1 cellular context compared by ENCODE assay signal in the genomic region with DNA sequence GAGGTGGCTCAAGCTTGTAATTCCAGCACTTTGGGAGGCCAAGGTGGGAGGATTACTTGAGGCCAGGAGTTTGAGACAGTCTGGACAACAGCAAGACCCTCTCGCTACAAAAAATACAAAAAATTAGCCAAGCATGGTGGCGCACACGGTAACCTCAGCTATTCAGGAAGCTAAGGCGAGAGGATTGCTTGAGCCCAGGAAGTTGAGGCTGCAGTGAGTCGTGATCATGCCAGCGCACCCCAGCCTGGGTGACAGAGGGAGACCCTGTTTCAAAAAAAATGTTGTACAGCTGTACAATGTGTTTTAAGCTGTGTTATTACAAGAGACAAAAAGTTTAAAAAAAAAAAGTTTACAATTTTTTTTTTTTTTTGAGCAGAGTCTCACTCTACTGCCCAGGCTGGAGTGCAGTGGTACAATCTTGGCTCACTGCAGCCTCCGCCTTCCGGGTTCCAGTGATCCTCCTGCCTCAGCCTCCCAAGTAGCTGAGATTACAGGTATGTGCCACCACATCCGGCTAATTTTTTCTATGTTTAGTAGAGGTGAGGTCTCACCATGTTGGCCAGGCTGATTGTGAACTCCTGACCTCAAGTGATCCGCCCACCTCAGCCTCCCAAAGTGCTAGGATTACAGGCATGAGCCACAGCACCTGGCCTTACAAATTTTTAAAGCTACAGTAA.
TF ChIP-seq lines count a peak whose summit lies in the region.

No MANE protein-coding gene starts in this region.

TF ChIP-seq in HepG2, 621 proteins besides CTCF, POLR2A, EP300 and RAD21:
- TF ChIP-seq HNF4A (CRISPR knock-in tag; IDR thresholded peaks at IDR 0.05), result 0 out of 2 replicates have a peak, but pooled peaks have one; percentile 21
- TF ChIP-seq, protein P1, sequence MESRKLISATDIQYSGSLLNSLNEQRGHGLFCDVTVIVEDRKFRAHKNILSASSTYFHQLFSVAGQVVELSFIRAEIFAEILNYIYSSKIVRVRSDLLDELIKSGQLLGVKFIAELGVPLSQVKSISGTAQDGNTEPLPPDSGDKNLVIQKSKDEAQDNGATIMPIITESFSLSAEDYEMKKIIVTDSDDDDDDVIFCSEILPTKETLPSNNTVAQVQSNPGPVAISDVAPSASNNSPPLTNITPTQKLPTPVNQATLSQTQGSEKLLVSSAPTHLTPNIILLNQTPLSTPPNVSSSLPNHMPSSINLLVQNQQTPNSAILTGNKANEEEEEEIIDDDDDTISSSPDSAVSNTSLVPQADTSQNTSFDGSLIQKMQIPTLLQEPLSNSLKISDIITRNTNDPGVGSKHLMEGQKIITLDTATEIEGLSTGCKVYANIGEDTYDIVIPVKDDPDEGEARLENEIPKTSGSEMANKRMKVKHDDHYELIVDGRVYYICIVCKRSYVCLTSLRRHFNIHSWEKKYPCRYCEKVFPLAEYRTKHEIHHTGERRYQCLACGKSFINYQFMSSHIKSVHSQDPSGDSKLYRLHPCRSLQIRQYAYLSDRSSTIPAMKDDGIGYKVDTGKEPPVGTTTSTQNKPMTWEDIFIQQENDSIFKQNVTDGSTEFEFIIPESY (CRISPR knock-in tag; IDR thresholded peaks at IDR 0.05), result peak; percentile 30; the same call in 1 of the 2 replicates
- TF ChIP-seq ZMYM3 (CRISPR knock-in tag; IDR thresholded peaks at IDR 0.05), result 0 out of 2 replicates have a peak, but pooled peaks have one; percentile 10
- TF ChIP-seq, protein P2, sequence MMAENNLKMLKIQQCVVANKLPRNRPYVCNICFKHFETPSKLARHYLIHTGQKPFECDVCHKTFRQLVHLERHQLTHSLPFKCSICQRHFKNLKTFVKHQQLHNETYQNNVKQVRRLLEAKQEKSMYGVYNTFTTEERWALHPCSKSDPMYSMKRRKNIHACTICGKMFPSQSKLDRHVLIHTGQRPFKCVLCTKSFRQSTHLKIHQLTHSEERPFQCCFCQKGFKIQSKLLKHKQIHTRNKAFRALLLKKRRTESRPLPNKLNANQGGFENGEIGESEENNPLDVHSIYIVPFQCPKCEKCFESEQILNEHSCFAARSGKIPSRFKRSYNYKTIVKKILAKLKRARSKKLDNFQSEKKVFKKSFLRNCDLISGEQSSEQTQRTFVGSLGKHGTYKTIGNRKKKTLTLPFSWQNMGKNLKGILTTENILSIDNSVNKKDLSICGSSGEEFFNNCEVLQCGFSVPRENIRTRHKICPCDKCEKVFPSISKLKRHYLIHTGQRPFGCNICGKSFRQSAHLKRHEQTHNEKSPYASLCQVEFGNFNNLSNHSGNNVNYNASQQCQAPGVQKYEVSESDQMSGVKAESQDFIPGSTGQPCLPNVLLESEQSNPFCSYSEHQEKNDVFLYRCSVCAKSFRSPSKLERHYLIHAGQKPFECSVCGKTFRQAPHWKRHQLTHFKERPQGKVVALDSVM (CRISPR knock-in tag; IDR thresholded peaks at IDR 0.05), result peak; percentile 89
- peak; percentile 71; the same call in 1 of the 2 replicates for TF ChIP-seq ZNF121 (CRISPR knock-in tag; IDR thresholded peaks at IDR 0.05)
